Comparison of ENCODE assay signal across 1 cellular context in genomic region chr19:6393074-6393981, GRCh38.
TF ChIP-seq lines count a peak whose summit lies in the region.

TSS of gene GTF2F1 (minus strand) at chr19:6393164. CDS start at chr19:6392995, 169 bp downstream.

TF ChIP-seq in K562, 482 proteins besides CTCF, POLR2A, EP300 and RAD21 (continued from another document and continues in another):
- TF ChIP-seq E2F6 (IDR thresholded peaks at IDR 0.05; ENCODE audit: borderline replicate concordance in 1 of 2, extremely low read depth in 1 of 2, insufficient read depth in 1 of 2, insufficient read length in 1 of 2, low read depth in 1 of 2, low read length in 1 of 2, poor library complexity in 1 of 2, severe bottlenecking in 1 of 2) = peak in 1 of 2 experiments; percentile 33
- TF ChIP-seq SNIP1 (IDR thresholded peaks at IDR 0.05; ENCODE audit: low read depth) = no peak
- no peak; the same call in 1 of the 2 replicates for TF ChIP-seq ATF6 (CRISPR knock-in tag; IDR thresholded peaks at IDR 0.05)
- TF ChIP-seq ZNF121 (CRISPR knock-in tag; conservative IDR thresholded peaks at IDR 0.05) = no peak
- TF ChIP-seq ZBTB26 (CRISPR knock-in tag; IDR thresholded peaks at IDR 0.05) = no peak
- no peak for TF ChIP-seq ZNF507 (tag; conservative IDR thresholded peaks at IDR 0.05)
- no peak for TF ChIP-seq GMEB1 (CRISPR knock-in tag; IDR thresholded peaks at IDR 0.05)
- no peak for TF ChIP-seq MBD2 (IDR thresholded peaks at IDR 0.05; ENCODE audit: borderline replicate concordance, low read depth)
- no peak for TF ChIP-seq SMAD2 (IDR thresholded peaks at IDR 0.05; ENCODE audit: low read depth, low read length)
- no peak for TF ChIP-seq TSC22D4 (tag; IDR thresholded peaks at IDR 0.05)
- peak; percentile 56 for TF ChIP-seq MEIS2 (IDR thresholded peaks at IDR 0.05; ENCODE audit: partially characterized antibody)
- TF ChIP-seq PRDM10 (IDR thresholded peaks at IDR 0.05; ENCODE audit: partially characterized antibody) = peak; percentile 88
- no peak; the same call in 1 of the 2 replicates for TF ChIP-seq TCF7 (IDR thresholded peaks at IDR 0.05; ENCODE audit: borderline replicate concordance)
- TF ChIP-seq NRF1 (conservative IDR thresholded peaks at IDR 0.05 in 1 of 2, IDR thresholded peaks at IDR 0.05 in 1 of 2) = peak; percentile 95 to 96
- TF ChIP-seq ATF1 (CRISPR knock-in tag; IDR thresholded peaks at IDR 0.05) = peak; percentile 74
- TF ChIP-seq ATF1 (tag; IDR thresholded peaks at IDR 0.05) = peak; percentile 98
- TF ChIP-seq ZNF511 (CRISPR knock-in tag; IDR thresholded peaks at IDR 0.05) = no peak; the same call in 1 of the 2 replicates
- TF ChIP-seq BRD4 (IDR thresholded peaks at IDR 0.05) = no peak
- no peak for TF ChIP-seq KHSRP (IDR thresholded peaks at IDR 0.05)
- TF ChIP-seq ZBTB43 (CRISPR knock-in tag; IDR thresholded peaks at IDR 0.05) = no peak
- no peak for TF ChIP-seq COPS2 (conservative IDR thresholded peaks at IDR 0.05)
- TF ChIP-seq HMGXB4 (CRISPR knock-in tag; IDR thresholded peaks at IDR 0.05) = no peak
- no peak; the same call in none of the 2 replicates for TF ChIP-seq MGA (IDR thresholded peaks at IDR 0.05)
- TF ChIP-seq ZNF354B (CRISPR knock-in tag; IDR thresholded peaks at IDR 0.05) = no peak
- TF ChIP-seq TGIF2 (CRISPR knock-in tag; IDR thresholded peaks at IDR 0.05) = no peak; the same call in 1 of the 2 replicates
- TF ChIP-seq SIN3B (IDR thresholded peaks at IDR 0.05; ENCODE audit: low read depth) = peak; percentile 81
- TF ChIP-seq ZNF184 (CRISPR knock-in tag; IDR thresholded peaks at IDR 0.05) = no peak
- no peak for TF ChIP-seq FOXA1 (IDR thresholded peaks at IDR 0.05; ENCODE audit: borderline replicate concordance)
